2 cellular contexts compared by ENCODE assay signal in genomic region chr2:11985817-11986566, GRCh38.
TF ChIP-seq lines count a peak whose summit lies in the region.

No MANE protein-coding gene starts in this region.

TF ChIP-seq in IMR-90, 13 proteins besides CTCF, POLR2A, EP300 and RAD21:
- TF ChIP-seq NFE2L2 (IDR thresholded peaks at IDR 0.05; ENCODE audit: low read depth, low read length) (no peak), MXI1 (IDR thresholded peaks at IDR 0.05; ENCODE audit: borderline replicate concordance, low read depth, low read length) (no peak), MAZ (IDR thresholded peaks at IDR 0.05; ENCODE audit: borderline replicate concordance, low read depth, low read length) (no peak), RCOR1 (IDR thresholded peaks at IDR 0.05; ENCODE audit: insufficient replicate concordance, low read length) (no peak), CHD1 (IDR thresholded peaks at IDR 0.05; ENCODE audit: low read depth, low read length) (no peak), ELK1 (IDR thresholded peaks at IDR 0.05; ENCODE audit: borderline replicate concordance, low read depth, low read length) (no peak), MAFK (IDR thresholded peaks at IDR 0.05; ENCODE audit: low read depth, low read length) (no peak), FOS (IDR thresholded peaks at IDR 0.05; ENCODE audit: low read depth, low read length) (no peak), BHLHE40 (IDR thresholded peaks at IDR 0.05; ENCODE audit: low read depth, low read length) (no peak), USF2 (IDR thresholded peaks at IDR 0.05; ENCODE audit: low read depth, low read length) (no peak), CEBPB (IDR thresholded peaks at IDR 0.05; ENCODE audit: low read depth, low read length) (no peak), SMC3 (IDR thresholded peaks at IDR 0.05; ENCODE audit: low read depth, low read length) (no peak), RFX5 (IDR thresholded peaks at IDR 0.05; ENCODE audit: low read depth, low read length) (no peak)

TF ChIP-seq in H1, 55 proteins besides CTCF, POLR2A, EP300 and RAD21:
- no peak for TF ChIP-seq TAF7 (optimal IDR thresholded peaks at IDR 0.05; ENCODE audit: borderline replicate concordance, low read depth, low read length)
- TF ChIP-seq TEAD4 (IDR thresholded peaks at IDR 0.05; ENCODE audit: low read depth, low read length): peak; percentile 86
